9 cellular contexts compared by ENCODE assay signal in genomic region chr19:49553451-49554271, GRCh38. TPM values are rescaled to one million over a fixed set of nuclear protein-coding genes. Genes with fewer than 3 reads are reported as not detected.
DNase-seq lines count a peak whose midpoint lies in the region; ATAC-seq and TF ChIP-seq lines count a peak whose summit lies in the region.
"Had no signal": no experiment of that assay in that cellular context is flagged by ENCODE, and none has a peak within 500 bp of the region (broad histone marks: within the 10 kb centered on the region; RNA-seq: fewer than 3 reads in every experiment).

No MANE protein-coding gene starts in this region.

- H3K79me1 ChIP-seq in IMR-90 (ENCODE audit: low read depth in 1 of 2, low read length in 2 of 2), result peaks cover 4% of the 10 kb centered on the region in 2 experiments; a peak in 1 of 4 replicates

- no peak for TF ChIP-seq CTCF in IMR-90 (conservative IDR thresholded peaks at IDR 0.05; ENCODE audit: low read depth, low read length)

- no peak overlapping the region for H3K18ac ChIP-seq in IMR-90 (ENCODE audit: low read depth, low read length)

- no peak for TF ChIP-seq POLR2A in IMR-90 (IDR thresholded peaks at IDR 0.05; ENCODE audit: low read depth, low read length)

- no peak overlapping the region for H3K9ac ChIP-seq in IMR-90 (ENCODE audit: low read depth, low read length)

- no peaks in the 10 kb centered on the region for H3K9me3 Mint-ChIP-seq in activated T-helper 2 cell treated with anti-CD3 and anti-CD28 coated beads, Interferon-gamma antibody, Interleukin-2, Interleukin-4, amounts not matched to agents 10 μg/mL and 5 μg/mL and 100 μg/mL, durations not matched to agents 14 hours and 24 hours and 36 hours
- no peaks in the 10 kb centered on the region for H3K9me3 Mint-ChIP-seq in stimulated activated naive CD8-positive, alpha-beta T cell treated with anti-CD3 and anti-CD28 coated beads, Interleukin-15, amount 100 ng/mL, for 72 hours
- H3K9me3 Mint-ChIP-seq: naive B cell had no signal

- ATAC-seq in IMR-90 (ENCODE audit: low read depth) (no peak), GM21717 (IDR thresholded peaks at IDR 0.05; ENCODE audit: unreplicated experiment) (no peak), GM19463 (IDR thresholded peaks at IDR 0.05; ENCODE audit: unreplicated experiment) (no peak), SK-N-SH treated with all-trans-retinoic acid at 6 μM for 48 hours (no peak)
- peak; percentile 83 for ATAC-seq in stimulated activated naive CD8-positive, alpha-beta T cell treated with anti-CD3 and anti-CD28 coated beads, Interleukin-15, amount 100 ng/mL, for 72 hours

- no peaks in the 10 kb centered on the region for H4K20me1 ChIP-seq in IMR-90 (ENCODE audit: insufficient read depth, low read length)

- TF ChIP-seq RAD21 in IMR-90 (IDR thresholded peaks at IDR 0.05; ENCODE audit: low read length), result no peak

- H3K9me1 ChIP-seq in IMR-90 (ENCODE audit: insufficient read depth, low read length), result 0 out of 2 replicates have a peak, but pooled peaks cover 3% of the 10 kb centered on the region

- CTCF ChIA-PET in IMR-90 (lab: Yijun Ruan, JAX), result interaction anchor here (0.7 to 1.4 kb wide), 2 partner anchors 17 to 58 kb away, joined by 4 to 6 read pairs; no protein-coding TSS in a partner anchor

- no TSS peak for BruUV-seq in IMR-90 (replicated peaks; lab: Mats Ljungman, UMichigan)

- no peak overlapping the region for H3K56ac ChIP-seq in IMR-90 (ENCODE audit: extremely low read depth, insufficient read depth, low read length)

- H2AFZ ChIP-seq in IMR-90 (replicated peaks; ENCODE audit: low read length, poor library complexity), result no peak overlapping the region

- H3K36me3 Mint-ChIP-seq in activated T-helper 2 cell treated with anti-CD3 and anti-CD28 coated beads, Interferon-gamma antibody, Interleukin-2, Interleukin-4, amounts not matched to agents 10 μg/mL and 5 μg/mL and 100 μg/mL, durations not matched to agents 14 hours and 24 hours and 36 hours (ENCODE audit: low read depth), result peaks cover 48% of the 10 kb centered on the region

- no peak overlapping the region for H2BK15ac ChIP-seq in IMR-90 (ENCODE audit: low read depth, low read length)

- H3K27me3 ChIP-seq in IMR-90 (ENCODE audit: control insufficient read depth, insufficient read depth, low read length), result no peaks in the 10 kb centered on the region

- peaks cover 40% of the 10 kb centered on the region for H3K36me3 ChIP-seq in IMR-90 (ENCODE audit: control insufficient read depth, insufficient read depth, low read length)

- no peak overlapping the region for H4K8ac ChIP-seq in IMR-90 (ENCODE audit: low read depth in 2 of 2, low read length in 2 of 2)

- no peak overlapping the region for H3K4me2 ChIP-seq in IMR-90 (ENCODE audit: low read depth, low read length)

- no peak overlapping the region for H2BK5ac ChIP-seq in IMR-90 (ENCODE audit: low read depth, low read length, poor library complexity, severe bottlenecking)

- no peak overlapping the region for H3K4me3 ChIP-seq in IMR-90 (ENCODE audit: insufficient read depth, low read depth, low read length)

- H2AK5ac ChIP-seq in IMR-90 (ENCODE audit: low read depth, low read length), result no peak overlapping the region

- dilution Hi-C loops in IMR-90 (cut with HindIII; ENCODE audit: low sequenced_read_pairs, unreplicated experiment), result no loop called here

- H2BK120ac ChIP-seq in IMR-90 (ENCODE audit: low read depth, low read length), result no peak overlapping the region

- no peak overlapping the region; the same call in 1 of the 2 replicates for H3K23ac ChIP-seq in IMR-90 (ENCODE audit: low read depth, low read length)

- H3K4me3 Mint-ChIP-seq in activated T-helper 2 cell treated with anti-CD3 and anti-CD28 coated beads, Interferon-gamma antibody, Interleukin-2, Interleukin-4, amounts not matched to agents 10 μg/mL and 5 μg/mL and 100 μg/mL, durations not matched to agents 14 hours and 24 hours and 36 hours (ENCODE audit: low read depth), result peak overlapping the region; percentile 58
- H3K4me3 Mint-ChIP-seq in stimulated activated naive CD8-positive, alpha-beta T cell treated with anti-CD3 and anti-CD28 coated beads, Interleukin-15, amount 100 ng/mL, for 72 hours, result peak overlapping the region; percentile 57 to 80

- POLR2A ChIA-PET in IMR-90 (lab: Charles Lee; ENCODE audit: unreplicated experiment), result interaction anchor here (0.7 kb wide), 1 partner anchor 40 kb away, joined by 5 read pairs; no protein-coding TSS in a partner anchor

- H3K27ac ChIP-seq in IMR-90 (ENCODE audit: insufficient read depth, low read length), result no peak overlapping the region

- DNase-seq in IMR-90 (peak; percentile 69), glomerular endothelial cell (ENCODE audit: extremely low read depth, low read depth, low spot score) (peak; percentile 47)
- DNase-seq in activated T-helper 2 cell treated with anti-CD3 and anti-CD28 coated beads, Interferon-gamma antibody, Interleukin-2, Interleukin-4, amounts not matched to agents 10 μg/mL and 5 μg/mL and 100 μg/mL, durations not matched to agents 14 hours and 24 hours and 36 hours (ENCODE audit: low spot score), result no peak
- DNase-seq in stimulated activated naive CD8-positive, alpha-beta T cell treated with anti-CD3 and anti-CD28 coated beads, Interleukin-15, amount 100 ng/mL, for 72 hours, result peak in 1 of 2 donors; percentile 74
- DNase-seq in central memory CD4-positive, alpha-beta T cell, result no peak
- DNase-seq: naive B cell had no signal

- intact Hi-C loops in IMR-90 (cut with micrococcal nuclease), result no loop called here
- intact Hi-C loops in activated T-helper 2 cell treated with anti-CD3 and anti-CD28 coated beads, Interferon-gamma antibody, Interleukin-2, Interleukin-4, amounts not matched to agents 10 μg/mL and 5 μg/mL and 100 μg/mL, durations not matched to agents 14 hours and 24 hours and 36 hours (cut with micrococcal nuclease), result loop anchor here (2.0 kb wide), 1 partner anchor 15 kb away; no protein-coding TSS in a partner anchor

- no peak overlapping the region for H4K91ac ChIP-seq in IMR-90 (ENCODE audit: insufficient read depth, low read depth, low read length)

- no peaks in the 10 kb centered on the region for H3K9me3 ChIP-seq in IMR-90 (ENCODE audit: control insufficient read depth, insufficient read depth, low read length)

- H4K5ac ChIP-seq in IMR-90 (ENCODE audit: low read depth, low read length), result no peak overlapping the region

- H3K4ac ChIP-seq in IMR-90 (ENCODE audit: low read depth, low read length), result no peak overlapping the region

- no peak overlapping the region for H3K14ac ChIP-seq in IMR-90 (replicated peaks; ENCODE audit: low read depth, low read length)

- H3K4me1 Mint-ChIP-seq in activated T-helper 2 cell treated with anti-CD3 and anti-CD28 coated beads, Interferon-gamma antibody, Interleukin-2, Interleukin-4, amounts not matched to agents 10 μg/mL and 5 μg/mL and 100 μg/mL, durations not matched to agents 14 hours and 24 hours and 36 hours (ENCODE audit: low read depth), result peaks cover 47% of the 10 kb centered on the region
- peaks cover 83% of the 10 kb centered on the region for H3K4me1 Mint-ChIP-seq in stimulated activated naive CD8-positive, alpha-beta T cell treated with anti-CD3 and anti-CD28 coated beads, Interleukin-15, amount 100 ng/mL, for 72 hours

- peak overlapping the region; percentile 99 for H3K27ac Mint-ChIP-seq in activated T-helper 2 cell treated with anti-CD3 and anti-CD28 coated beads, Interferon-gamma antibody, Interleukin-2, Interleukin-4, amounts not matched to agents 10 μg/mL and 5 μg/mL and 100 μg/mL, durations not matched to agents 14 hours and 24 hours and 36 hours
- peak overlapping the region; percentile 81 to 96 for H3K27ac Mint-ChIP-seq in stimulated activated naive CD8-positive, alpha-beta T cell treated with anti-CD3 and anti-CD28 coated beads, Interleukin-15, amount 100 ng/mL, for 72 hours

- 89 to 100% methylated on average over 1 to 2 of the region's 10 CpGs for WGBS in IMR-90 (ENCODE audit: extremely low coverage in 2 of 2, insufficient read length in 1 of 2), 2 experiments

- H2BK20ac ChIP-seq in IMR-90 (ENCODE audit: low read depth, low read length), result no peak overlapping the region

- H3K27me3 Mint-ChIP-seq in activated T-helper 2 cell treated with anti-CD3 and anti-CD28 coated beads, Interferon-gamma antibody, Interleukin-2, Interleukin-4, amounts not matched to agents 10 μg/mL and 5 μg/mL and 100 μg/mL, durations not matched to agents 14 hours and 24 hours and 36 hours (ENCODE audit: low read depth), result no peaks in the 10 kb centered on the region
- H3K27me3 Mint-ChIP-seq in stimulated activated naive CD8-positive, alpha-beta T cell treated with anti-CD3 and anti-CD28 coated beads, Interleukin-15, amount 100 ng/mL, for 72 hours, result no peaks in the 10 kb centered on the region
- H3K27me3 Mint-ChIP-seq: naive B cell had no signal

- in situ Hi-C loops in IMR-90 (cut with MboI; ENCODE audit: low sequenced_read_pairs), result loop anchor here (25.0 kb wide), 1 partner anchor 291 kb away; no protein-coding TSS in a partner anchor

- no peak overlapping the region for H2AK9ac ChIP-seq in IMR-90 (replicated peaks; ENCODE audit: low read depth, low read length, poor library complexity)

- H3K4me1 ChIP-seq in IMR-90 (ENCODE audit: control insufficient read depth, insufficient read depth, low read length), result no peaks in the 10 kb centered on the region

RNA-seq across cellular contexts. Expression of gene RCN3, which starts 25.9 kb away (rescaled TPM):
- total RNA-seq in IMR-90 (2012; rRNA removed) (102 and 111 TPM in 2 replicates), glomerular endothelial cell (71.5 and 95.5 TPM in 2 replicates)
- polyA plus RNA-seq in IMR-90 (2012; rRNA removed), result 116 and 119 TPM in 2 replicates
- polyA plus RNA-seq in IMR-90 (2012; cell fraction: cytosol; rRNA removed), result 122 and 126 TPM in 2 replicates
- 53.7 and 82.6 TPM in 2 replicates for polyA plus RNA-seq in IMR-90 (2012; cell fraction: nucleus; rRNA removed; ENCODE audit: low replicate concordance)
- 3.2 and 3.8 TPM in 2 replicates for total RNA-seq in activated T-helper 2 cell treated with anti-CD3 and anti-CD28 coated beads, Interferon-gamma antibody, Interleukin-2, Interleukin-4, amounts not matched to agents 10 μg/mL and 5 μg/mL and 100 μg/mL, durations not matched to agents 14 hours and 24 hours and 36 hours

RNA-seq across cellular contexts. Expression of gene NOSIP, which starts 26.7 kb away (rescaled TPM):
- total RNA-seq in IMR-90 (2012; rRNA removed) (118 and 130 TPM in 2 replicates), glomerular endothelial cell (79.9 and 91.1 TPM in 2 replicates)
- polyA plus RNA-seq in IMR-90 (2012; rRNA removed), result 138 and 164 TPM in 2 replicates
- 60.4 and 106 TPM in 2 replicates for polyA plus RNA-seq in IMR-90 (2012; cell fraction: cytosol; rRNA removed)
- 69.7 and 147 TPM in 2 replicates for polyA plus RNA-seq in IMR-90 (2012; cell fraction: nucleus; rRNA removed; ENCODE audit: low replicate concordance)
- total RNA-seq in activated T-helper 2 cell treated with anti-CD3 and anti-CD28 coated beads, Interferon-gamma antibody, Interleukin-2, Interleukin-4, amounts not matched to agents 10 μg/mL and 5 μg/mL and 100 μg/mL, durations not matched to agents 14 hours and 24 hours and 36 hours, result 64.8 and 67.1 TPM in 2 replicates

RNA-seq across cellular contexts. Expression of gene PRRG2, which starts 27.5 kb away (rescaled TPM):
- under 0.01 and 0.54 TPM in 2 replicates for total RNA-seq in IMR-90 (2012; rRNA removed)
- 0.14 and 0.52 TPM in 2 replicates for polyA plus RNA-seq in IMR-90 (2012; rRNA removed)
- 0.13 and 0.25 TPM in 2 replicates for polyA plus RNA-seq in IMR-90 (2012; cell fraction: cytosol; rRNA removed)
- polyA plus RNA-seq in IMR-90 (2012; cell fraction: nucleus; rRNA removed; ENCODE audit: low replicate concordance), result 0.15 and 0.25 TPM in 2 replicates
- total RNA-seq in activated T-helper 2 cell treated with anti-CD3 and anti-CD28 coated beads, Interferon-gamma antibody, Interleukin-2, Interleukin-4, amounts not matched to agents 10 μg/mL and 5 μg/mL and 100 μg/mL, durations not matched to agents 14 hours and 24 hours and 36 hours, result 0.83 and 0.84 TPM in 2 replicates
- 1.6 and 12.2 TPM in 2 replicates for total RNA-seq in glomerular endothelial cell

RNA-seq across cellular contexts. Expression of gene PRR12, which starts 37.3 kb away (rescaled TPM):
- 0.28 and 0.36 TPM in 2 replicates for total RNA-seq in IMR-90 (2012; rRNA removed)
- polyA plus RNA-seq in IMR-90 (2012; rRNA removed), result 4.0 and 4.1 TPM in 2 replicates
- 3.8 and 3.9 TPM in 2 replicates for polyA plus RNA-seq in IMR-90 (2012; cell fraction: cytosol; rRNA removed)
- 5.8 and 9.9 TPM in 2 replicates for polyA plus RNA-seq in IMR-90 (2012; cell fraction: nucleus; rRNA removed; ENCODE audit: low replicate concordance)
- total RNA-seq in activated T-helper 2 cell treated with anti-CD3 and anti-CD28 coated beads, Interferon-gamma antibody, Interleukin-2, Interleukin-4, amounts not matched to agents 10 μg/mL and 5 μg/mL and 100 μg/mL, durations not matched to agents 14 hours and 24 hours and 36 hours, result 34.2 and 34.6 TPM in 2 replicates
- total RNA-seq in glomerular endothelial cell, result 13.4 and 26.1 TPM in 2 replicates

RNA-seq across cellular contexts. Expression of gene FCGRT, which starts 41.2 kb away (rescaled TPM):
- 14.7 and 17.0 TPM in 2 replicates for total RNA-seq in IMR-90 (2012; rRNA removed)
- 64.8 and 68.7 TPM in 2 replicates for polyA plus RNA-seq in IMR-90 (2012; rRNA removed)
- polyA plus RNA-seq in IMR-90 (2012; cell fraction: cytosol; rRNA removed), result 76.9 and 114 TPM in 2 replicates
- polyA plus RNA-seq in IMR-90 (2012; cell fraction: nucleus; rRNA removed; ENCODE audit: low replicate concordance), result 118 and 198 TPM in 2 replicates
- 1.8 and 2.2 TPM in 2 replicates for total RNA-seq in activated T-helper 2 cell treated with anti-CD3 and anti-CD28 coated beads, Interferon-gamma antibody, Interleukin-2, Interleukin-4, amounts not matched to agents 10 μg/mL and 5 μg/mL and 100 μg/mL, durations not matched to agents 14 hours and 24 hours and 36 hours
- 167 and 217 TPM in 2 replicates for total RNA-seq in glomerular endothelial cell

Comparison
In these comparisons a context has a peak if more than half of its experiments do, and no peak if none do; other contexts are left out.
1. DNase-seq: peak in IMR-90 (single experiment) and glomerular endothelial cell (single experiment); none in activated T-helper 2 cell treated with anti-CD3 and anti-CD28 coated beads, Interferon-gamma antibody, Interleukin-2, Interleukin-4, amounts not matched to agents 10 μg/mL and 5 μg/mL and 100 μg/mL, durations not matched to agents 14 hours and 24 hours and 36 hours (single experiment) and central memory CD4-positive, alpha-beta T cell (single experiment).
2. RNA of gene RCN3, which starts 25.9 kb away (total RNA-seq): 102 to 111 TPM in IMR-90 and 71.5 to 95.5 TPM in glomerular endothelial cell; 3.2 to 3.8 TPM in activated T-helper 2 cell treated with anti-CD3 and anti-CD28 coated beads, Interferon-gamma antibody, Interleukin-2, Interleukin-4, amounts not matched to agents 10 μg/mL and 5 μg/mL and 100 μg/mL, durations not matched to agents 14 hours and 24 hours and 36 hours; every median in the first group is over 10 times any median in the second.